Comparison of ENCODE assay signal across 1 cellular context in genomic region chr3:147391726-147392082, GRCh38.
TF ChIP-seq lines count a peak whose summit lies in the region.

No MANE protein-coding gene starts in this region.

TF ChIP-seq in SK-N-SH treated with all-trans-retinoic acid at 6 μM for 48 hours, 23 proteins besides CTCF, POLR2A, EP300 and RAD21 (continued from another document):
- TF ChIP-seq ZC3H10 (CRISPR knock-in tag; IDR thresholded peaks at IDR 0.05) (no peak), TCF4 (CRISPR knock-in tag; IDR thresholded peaks at IDR 0.05; ENCODE audit: borderline replicate concordance) (no peak), ISL1 (CRISPR knock-in tag; IDR thresholded peaks at IDR 0.05) (no peak), TSHZ2 (CRISPR knock-in tag; IDR thresholded peaks at IDR 0.05) (no peak)
